ENCODE assay signal across 9 cellular contexts in genomic region chr2:37934591-37935513, GRCh38.
DNase-seq lines count a peak whose midpoint lies in the region; ATAC-seq lines count a peak whose summit lies in the region.
"Had no signal": no experiment of that assay in that cellular context is flagged by ENCODE, and none has a peak within 500 bp of the region (broad histone marks: within the 10 kb centered on the region; RNA-seq: fewer than 3 reads in every experiment).

No MANE protein-coding gene starts in this region.

- ATAC-seq in GM18517 (IDR thresholded peaks at IDR 0.05; ENCODE audit: unreplicated experiment) (peak; percentile 93), GM21619 (IDR thresholded peaks at IDR 0.05; ENCODE audit: unreplicated experiment) (peak; percentile 92), HG03575 (IDR thresholded peaks at IDR 0.05; ENCODE audit: extremely low read depth, insufficient number of reproducible peaks, low FRiP score, unreplicated experiment) (peak; percentile 83)

- peak; percentile 49 for DNase-seq in germinal center (ENCODE audit: low spot score)
- DNase-seq in activated CD8-positive, alpha-beta memory T cell treated with anti-CD3 and anti-CD28 coated beads for 24 hours: no peak
- no peak for DNase-seq in NK-92 treated with Interleukin-12 subunit alpha and Interleukin-12 subunit beta, amount 100 ng/mL, for 24 hours (lab: John Stamatoyannopoulos, UW)
- no peak for DNase-seq in NCI-H2029 (lab: John Stamatoyannopoulos, UW)
- no peak for DNase-seq in cerebellar nuclear complex (lab: John Stamatoyannopoulos, UW)
- DNase-seq: small intestine had no signal
